Comparison of ENCODE assay signal across 24 cellular contexts in genomic region chr9:1202512-1203285, GRCh38.
DNase-seq lines count a peak whose midpoint lies in the region; ATAC-seq, FAIRE-seq and TF ChIP-seq lines count a peak whose summit lies in the region.
"Had no signal": no experiment of that assay in that cellular context is flagged by ENCODE, and none has a peak within 500 bp of the region (broad histone marks: within the 10 kb centered on the region; RNA-seq: fewer than 3 reads in every experiment).

No MANE protein-coding gene starts in this region.

- no peaks in the 10 kb centered on the region for H3K27me3 Mint-ChIP-seq in activated T-cell treated with anti-CD3 and anti-CD28 coated beads, Interleukin-2, amount 50 U/mL, for 72 hours (ENCODE audit: low read depth)

- TF ChIP-seq CTCF in bronchial epithelial cell (IDR thresholded peaks at IDR 0.05; ENCODE audit: insufficient read depth, low read length, severe bottlenecking): no peak

- no peaks in the 10 kb centered on the region for H3K4me1 Mint-ChIP-seq in activated T-cell treated with anti-CD3 and anti-CD28 coated beads, Interleukin-2, amount 50 U/mL, for 72 hours (ENCODE audit: low read depth)

- H3K36me3 Mint-ChIP-seq in activated T-cell treated with anti-CD3 and anti-CD28 coated beads, Interleukin-2, amount 50 U/mL, for 72 hours (ENCODE audit: insufficient read depth in 2 of 2): no peaks in the 10 kb centered on the region

- no peak overlapping the region for H3K4me3 Mint-ChIP-seq in activated T-cell treated with anti-CD3 and anti-CD28 coated beads, Interleukin-2, amount 50 U/mL, for 72 hours
- H3K4me3 Mint-ChIP-seq: CD4-positive, alpha-beta T cell had no signal

- peak; percentile 55 for FAIRE-seq in bronchial epithelial cell (lab: Jason Lieb, UNC)
- FAIRE-seq: A204.1, D721Med, GM19239, H54, HTR-8/SVneo had no signal

- ATAC-seq in HG03025 (IDR thresholded peaks at IDR 0.05; ENCODE audit: low FRiP score, unreplicated experiment): no peak
- ATAC-seq in activated T-cell treated with anti-CD3 and anti-CD28 coated beads, Interleukin-2, amount 50 U/mL, for 72 hours (replicated peaks in 1 of 2): no peak
- ATAC-seq: PC-3 had no signal

- H3K27ac Mint-ChIP-seq in activated T-cell treated with anti-CD3 and anti-CD28 coated beads, Interleukin-2, amount 50 U/mL, for 72 hours: no peak overlapping the region
- H3K27ac Mint-ChIP-seq: CD4-positive, alpha-beta T cell had no signal

- no peaks in the 10 kb centered on the region for H3K27me3 ChIP-seq in bronchial epithelial cell (ENCODE audit: control insufficient read depth, insufficient read depth, low read length)
- H3K27me3 ChIP-seq: BLaER1 treated with 17β-estradiol and CSF1 and Interleukin-3, amounts not matched to agents 10 nM and 100 nM; MG63; SJSA1 had no signal

- DNase-seq in SIG-M5 treated with dmso at 0.1 percent for 504 hours (lab: John Stamatoyannopoulos, UW; ENCODE audit: unreplicated experiment) (peak; percentile 3), SIG-M5 (lab: John Stamatoyannopoulos, UW) (no peak), bronchial epithelial cell (ENCODE audit: low read depth) (no peak), pons (ENCODE audit: low spot score) (peak; percentile 22), NCI-H2029 treated with DMSO at 0.1 percent for 48 hours (lab: John Stamatoyannopoulos, UW) (no peak)
- DNase-seq in activated T-cell treated with anti-CD3 and anti-CD28 coated beads, Interleukin-2, amount 50 U/mL, for 72 hours: no peak
- DNase-seq: CD4-positive, alpha-beta T cell; KBM-7; MG63; NCI-H1417; NCI-H1694; NCI-H2081 treated with DMSO at 0.1 percent for 48 hours; NCI-H524; NCI-H748 treated with DMSO at 0.1 percent for 48 hours; NK-92 treated with Interleukin-12 subunit alpha and Interleukin-12 subunit beta, amount 100 ng/mL, for 24 hours; PC-3 had no signal

- H3K4me3 ChIP-seq in bronchial epithelial cell (ENCODE audit: low read depth, low read length): no peak overlapping the region
- H3K4me3 ChIP-seq: BLaER1 treated with 17β-estradiol and CSF1 and Interleukin-3, amounts not matched to agents 10 nM and 100 nM; MG63; SJSA1 had no signal

- H3K36me3 ChIP-seq in bronchial epithelial cell (ENCODE audit: control insufficient read depth, insufficient read depth, low read length): no peaks in the 10 kb centered on the region
- H3K36me3 ChIP-seq: BLaER1 treated with 17β-estradiol and CSF1 and Interleukin-3, amounts not matched to agents 10 nM and 100 nM; MG63; SJSA1 had no signal

- H3K9me3 Mint-ChIP-seq in activated T-cell treated with anti-CD3 and anti-CD28 coated beads, Interleukin-2, amount 50 U/mL, for 72 hours: no peaks in the 10 kb centered on the region
- H3K9me3 Mint-ChIP-seq: CD4-positive, alpha-beta T cell had no signal

Comparison
In these comparisons a context has a peak if more than half of its experiments do, and no peak if none do; other contexts are left out.
1. DNase-seq: peak in SIG-M5 treated with dmso at 0.1 percent for 504 hours (single experiment) and pons (single experiment); none in SIG-M5 (single experiment), bronchial epithelial cell (single experiment), activated T-cell treated with anti-CD3 and anti-CD28 coated beads, Interleukin-2, amount 50 U/mL, for 72 hours (0 of 2) and NCI-H2029 treated with DMSO at 0.1 percent for 48 hours (single experiment).